Comparison of ENCODE assay signal across 28 cellular contexts in the genomic region with DNA sequence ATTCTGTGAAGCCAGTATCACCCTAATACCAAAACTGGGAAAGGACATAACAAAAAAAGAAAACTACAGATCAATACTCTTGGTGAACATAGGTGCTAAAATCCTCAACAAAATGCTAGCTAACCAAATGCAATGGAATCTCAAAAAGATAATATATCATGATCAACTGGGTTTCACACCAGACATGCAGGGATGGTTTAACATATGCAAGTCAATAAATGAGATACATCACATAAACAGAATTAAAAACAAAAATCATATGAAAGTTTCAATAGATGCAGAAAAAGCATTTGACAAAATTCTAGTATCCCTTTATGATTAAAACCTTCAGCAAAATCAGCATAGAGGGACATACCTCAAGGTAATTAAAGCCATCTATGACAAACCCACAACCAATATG.
"Had no signal": no experiment of that assay in that cellular context is flagged by ENCODE, and none has a peak within 500 bp of the region (broad histone marks: within the 10 kb centered on the region; RNA-seq: fewer than 3 reads in every experiment).

No MANE protein-coding gene starts in this region.

- H3K27me3 ChIP-seq: colonic mucosa, gastrocnemius medialis, heart right ventricle, left lung had no signal

- H3K4me1 ChIP-seq: colonic mucosa, esophagus squamous epithelium, gastrocnemius medialis, heart right ventricle, left lung, lower lobe of right lung had no signal

- H3K36me3 ChIP-seq: colonic mucosa, esophagus squamous epithelium, gastrocnemius medialis, heart right ventricle, left lung, lower lobe of right lung had no signal

- FAIRE-seq: endometrium, islet of Langerhans, keratinocyte had no signal

- ATAC-seq: effector memory CD8-positive, alpha-beta T cell; esophagus mucosa; gastrocnemius medialis; heart right ventricle; left cardiac atrium; left lung; left ventricle myocardium superior; lower lobe of right lung; mucosa of descending colon had no signal

- H3K27ac Mint-ChIP-seq: dendritic cell treated with granulocyte-macrophage colony-stimulating factor and Interleukin-4, amounts not matched to agents 40 ng/mL and 50 ng/mL, for 4 days; effector memory CD8-positive, alpha-beta T cell; endodermal cell; mesothelial cell of epicardium had no signal

- DNase-seq: colonic mucosa; cortex of kidney; effector CD8-positive, alpha-beta T cell; effector memory CD8-positive, alpha-beta T cell; endodermal cell; erythroblast; esophagus squamous epithelium; foreskin fibroblast; foreskin melanocyte; gastrocnemius medialis; glutamatergic neuron; head of caudate nucleus; heart right ventricle; hippocampal formation; left cardiac atrium; left lung; left ventricle myocardium superior; lower lobe of right lung; mesenchymal stem cell; mucosa of descending colon; naive B cell had no signal

- H3K4me3 Mint-ChIP-seq: dendritic cell treated with granulocyte-macrophage colony-stimulating factor and Interleukin-4, amounts not matched to agents 40 ng/mL and 50 ng/mL, for 4 days; effector memory CD8-positive, alpha-beta T cell; endodermal cell; mesothelial cell of epicardium; naive B cell had no signal

- H3K27ac ChIP-seq: colonic mucosa, epithelial cell of prostate, esophagus squamous epithelium, gastrocnemius medialis, heart right ventricle, left lung, lower lobe of right lung had no signal

- H3K9me3 Mint-ChIP-seq: effector memory CD8-positive, alpha-beta T cell had no signal

- H3K9me3 ChIP-seq: colonic mucosa, esophagus squamous epithelium, gastrocnemius medialis, mucosa of descending colon had no signal

- H3K4me3 ChIP-seq: colonic mucosa, esophagus squamous epithelium, gastrocnemius medialis, heart right ventricle, left lung, lower lobe of right lung, mucosa of descending colon had no signal
